Comparison of ENCODE assay signal across 26 cellular contexts in genomic region chr1:9793291-9793690, GRCh38. TPM values are rescaled to one million over a fixed set of nuclear protein-coding genes. Genes with fewer than 3 reads are reported as not detected.
A peak's percentile ranks its signal among the peaks of the same experiment; 100 is the strongest.
DNase-seq lines count a peak whose midpoint lies in the region; ATAC-seq and TF ChIP-seq lines count a peak whose summit lies in the region.
"Had no signal": no experiment of that assay in that cellular context is flagged by ENCODE, and none has a peak within 500 bp of the region (broad histone marks: within the 10 kb centered on the region; RNA-seq: fewer than 3 reads in every experiment).

No MANE protein-coding gene starts in this region.

- H3K36me3 Mint-ChIP-seq in activated CD8-positive, alpha-beta memory T cell treated with anti-CD3 and anti-CD28 coated beads, Interleukin-2, amount 10 ng/mL, durations not matched to agents 7 days and 5 days = peaks cover 19% of the 10 kb centered on the region
- H3K36me3 Mint-ChIP-seq: natural killer cell treated with Interleukin-12 subunit alpha and Interleukin-12 subunit beta and Interleukin-15 and Interleukin-18, amount 100 ng/mL, for 72 hours had no signal

- H3K4me2 ChIP-seq in OCI-LY7 (ENCODE audit: low read length) (peak overlapping the region; percentile 19; the same call in 1 of the 2 replicates), mesenchymal stem cell (ENCODE audit: low read length, poor library complexity, severe bottlenecking) (no peak overlapping the region)
- H3K4me2 ChIP-seq: hepatocyte had no signal

- H2BK5ac ChIP-seq in mesenchymal stem cell (ENCODE audit: low read depth, low read length, poor library complexity, severe bottlenecking) = no peak overlapping the region

- no peak for ATAC-seq in gastrocnemius medialis
- no peak for ATAC-seq in activated CD8-positive, alpha-beta memory T cell treated with anti-CD3 and anti-CD28 coated beads, Interleukin-2, amount 10 ng/mL, durations not matched to agents 7 days and 5 days
- ATAC-seq in GM18511 (IDR thresholded peaks at IDR 0.05; ENCODE audit: unreplicated experiment) = no peak
- ATAC-seq: activated CD8-positive, alpha-beta T cell treated with anti-CD3 and anti-CD28 coated beads for 36 hours; activated naive CD8-positive, alpha-beta T cell treated with anti-CD3 and anti-CD28 coated beads, Interleukin-2, amount 50 U/mL, for 24 hours; natural killer cell treated with Interleukin-12 subunit alpha and Interleukin-12 subunit beta and Interleukin-15 and Interleukin-18, amount 100 ng/mL, for 72 hours; sciatic nerve had no signal

- peaks cover 98% of the 10 kb centered on the region for H3K79me2 ChIP-seq in OCI-LY7 (ENCODE audit: insufficient read depth, low read depth, low read length)

- H3K27ac Mint-ChIP-seq in activated CD8-positive, alpha-beta memory T cell treated with anti-CD3 and anti-CD28 coated beads, Interleukin-2, amount 10 ng/mL, durations not matched to agents 7 days and 5 days = no peak overlapping the region
- H3K27ac Mint-ChIP-seq: activated CD8-positive, alpha-beta T cell treated with anti-CD3 and anti-CD28 coated beads for 36 hours; activated naive CD8-positive, alpha-beta T cell treated with anti-CD3 and anti-CD28 coated beads, Interleukin-2, amount 50 U/mL, for 24 hours; natural killer cell treated with Interleukin-12 subunit alpha and Interleukin-12 subunit beta and Interleukin-15 and Interleukin-18, amount 100 ng/mL, for 72 hours had no signal

- H3K27me3 Mint-ChIP-seq in activated CD8-positive, alpha-beta memory T cell treated with anti-CD3 and anti-CD28 coated beads, Interleukin-2, amount 10 ng/mL, durations not matched to agents 7 days and 5 days = no peaks in the 10 kb centered on the region
- H3K27me3 Mint-ChIP-seq: activated CD8-positive, alpha-beta T cell treated with anti-CD3 and anti-CD28 coated beads for 36 hours; activated naive CD8-positive, alpha-beta T cell treated with anti-CD3 and anti-CD28 coated beads, Interleukin-2, amount 50 U/mL, for 24 hours; CD8-positive, alpha-beta memory T cell; natural killer cell treated with Interleukin-12 subunit alpha and Interleukin-12 subunit beta and Interleukin-15 and Interleukin-18, amount 100 ng/mL, for 72 hours had no signal

- no peak overlapping the region for H3K14ac ChIP-seq in mesenchymal stem cell (ENCODE audit: low read length in 2 of 2)

- H2BK12ac ChIP-seq in mesenchymal stem cell (ENCODE audit: low read length in 2 of 2) = no peak overlapping the region

- no peak overlapping the region for H3K4ac ChIP-seq in mesenchymal stem cell (ENCODE audit: low read depth in 1 of 2, low read length in 2 of 2)

- peaks cover 12% of the 10 kb centered on the region for H3K79me1 ChIP-seq in mesenchymal stem cell (replicated peaks; ENCODE audit: low read length, poor library complexity, severe bottlenecking)

- H3K27me3 ChIP-seq in mesenchymal stem cell (ENCODE audit: control insufficient read depth in 1 of 2, insufficient read depth in 1 of 2, low read length in 2 of 2) (no peaks in the 10 kb centered on the region), gastrocnemius medialis (no peaks in the 10 kb centered on the region)
- H3K27me3 ChIP-seq: hepatocyte, Peyer's patch, stomach, tibial artery had no signal

- in situ Hi-C loops in gastrocnemius medialis (cut with MboI; ENCODE audit: low sequenced_read_pairs in 4 of 4) = no loop called here

- no peak overlapping the region for H3K18ac ChIP-seq in mesenchymal stem cell (ENCODE audit: low read depth in 1 of 2, low read length in 2 of 2)

- peak overlapping the region; percentile 15 for H2AK5ac ChIP-seq in mesenchymal stem cell (ENCODE audit: low read length, severe bottlenecking)

- 95% methylated on average over 15 of the region's 15 CpGs for WGBS in mesenchymal stem cell

- POLR2A ChIA-PET in OCI-LY7 (lab: Charles Lee) = interaction anchor here (1.8 kb wide), 1 partner anchor 12 kb away, joined by 6 read pairs; no protein-coding TSS in a partner anchor

- H3K4me3 ChIP-seq in OCI-LY7 (ENCODE audit: low read depth, low read length, poor library complexity, severe bottlenecking) = no peak overlapping the region
- H3K4me3 ChIP-seq in mesenchymal stem cell (ENCODE audit: insufficient read depth in 1 of 2, low read depth in 1 of 2, low read length in 2 of 2) = no peak overlapping the region
- no peak overlapping the region for H3K4me3 ChIP-seq in gastrocnemius medialis
- H3K4me3 ChIP-seq: GM23248, hepatocyte, Peyer's patch, stomach, tibial artery had no signal

- DNase-seq in NCI-H1417 (lab: John Stamatoyannopoulos, UW) = peak in 2 of 3 experiments; percentile 4 to 38
- DNase-seq in NCI-H1417 treated with DMSO at 0.1 percent for 48 hours (lab: John Stamatoyannopoulos, UW) = no peak
- DNase-seq in OCI-LY7 (ENCODE audit: low spot score) = no peak
- no peak for DNase-seq in mesenchymal stem cell
- no peak for DNase-seq in gastrocnemius medialis
- DNase-seq in activated CD8-positive, alpha-beta memory T cell treated with anti-CD3 and anti-CD28 coated beads, Interleukin-2, amount 10 ng/mL, durations not matched to agents 7 days and 5 days = no peak
- DNase-seq in KG1 (lab: John Stamatoyannopoulos, UW) = no peak
- DNase-seq: activated CD4-positive, alpha-beta T cell treated with anti-CD3 and anti-CD28 coated beads for 1 hour; activated CD8-positive, alpha-beta T cell treated with anti-CD3 and anti-CD28 coated beads for 36 hours; activated gamma-delta T cell treated with Interleukin-2 at 50 U/mL for 16 hours; activated naive CD8-positive, alpha-beta T cell treated with anti-CD3 and anti-CD28 coated beads, Interleukin-2, amount 50 U/mL, for 24 hours; CD8-positive, alpha-beta memory T cell; effector memory CD4-positive, alpha-beta T cell; foreskin fibroblast; GM23248; immature natural killer cell; mesendoderm; NCI-H1930; Peyer's patch; stomach; tibial artery had no signal

- intact Hi-C loops in OCI-LY7 (cut with micrococcal nuclease; ENCODE audit: unreplicated experiment) (no loop called here), gastrocnemius medialis (cut with DNase I; ENCODE audit: low total_unique reads) (loop anchor here (10.0 kb wide), 1 partner anchor 242 kb away; the partner anchor contains the start of gene UBE4B)

- no peak for TF ChIP-seq POLR2A in gastrocnemius medialis (IDR thresholded peaks at IDR 0.05)

- no peak overlapping the region for H4K8ac ChIP-seq in mesenchymal stem cell (ENCODE audit: low read length)

- no peak overlapping the region for H3K23ac ChIP-seq in mesenchymal stem cell (ENCODE audit: low read length in 2 of 2)

- H3K4me1 Mint-ChIP-seq in activated CD8-positive, alpha-beta memory T cell treated with anti-CD3 and anti-CD28 coated beads, Interleukin-2, amount 10 ng/mL, durations not matched to agents 7 days and 5 days = peaks cover 30% of the 10 kb centered on the region

- TF ChIP-seq CTCF in OCI-LY7 (conservative IDR thresholded peaks at IDR 0.05; ENCODE audit: low read length) (no peak), gastrocnemius medialis (IDR thresholded peaks at IDR 0.05 in 4 of 5, conservative IDR thresholded peaks at IDR 0.05 in 1 of 5) (no peak)

- H4K20me1 ChIP-seq in OCI-LY7 (ENCODE audit: insufficient read depth, low read length) = peaks cover 16% of the 10 kb centered on the region; the same call in 1 of the 2 replicates

- H2BK15ac ChIP-seq in mesenchymal stem cell (ENCODE audit: low read depth, poor library complexity, severe bottlenecking) = no peak overlapping the region

- H3K36me3 ChIP-seq in OCI-LY7 (ENCODE audit: insufficient read depth, low read length) (peaks cover 22% of the 10 kb centered on the region), mesenchymal stem cell (ENCODE audit: control insufficient read depth in 1 of 2, insufficient read depth in 2 of 2, low read depth in 1 of 2, low read length in 2 of 2) (no peaks in the 10 kb centered on the region), gastrocnemius medialis (no peaks in the 10 kb centered on the region)
- H3K36me3 ChIP-seq: Peyer's patch, stomach, tibial artery had no signal

- no peaks in the 10 kb centered on the region for H3K9me2 ChIP-seq in OCI-LY7 (ENCODE audit: insufficient read depth, low read length)

- H4K91ac ChIP-seq in mesenchymal stem cell (ENCODE audit: low read length) = no peak overlapping the region

- no peak overlapping the region for H3K4me3 Mint-ChIP-seq in activated CD8-positive, alpha-beta memory T cell treated with anti-CD3 and anti-CD28 coated beads, Interleukin-2, amount 10 ng/mL, durations not matched to agents 7 days and 5 days
- H3K4me3 Mint-ChIP-seq: activated CD8-positive, alpha-beta T cell treated with anti-CD3 and anti-CD28 coated beads for 36 hours; activated naive CD8-positive, alpha-beta T cell treated with anti-CD3 and anti-CD28 coated beads, Interleukin-2, amount 50 U/mL, for 24 hours; CD8-positive, alpha-beta memory T cell; immature natural killer cell; natural killer cell treated with Interleukin-12 subunit alpha and Interleukin-12 subunit beta and Interleukin-15 and Interleukin-18, amount 100 ng/mL, for 72 hours had no signal

- H3K9ac ChIP-seq in mesenchymal stem cell (ENCODE audit: low read length) = no peak overlapping the region
- H3K9ac ChIP-seq: GM23248 had no signal

- H2BK120ac ChIP-seq in mesenchymal stem cell (ENCODE audit: low read depth, low read length) = no peak overlapping the region

- peaks cover 3% of the 10 kb centered on the region for H3K9me3 Mint-ChIP-seq in activated CD8-positive, alpha-beta memory T cell treated with anti-CD3 and anti-CD28 coated beads, Interleukin-2, amount 10 ng/mL, durations not matched to agents 7 days and 5 days (ENCODE audit: low read depth)
- H3K9me3 Mint-ChIP-seq: activated naive CD8-positive, alpha-beta T cell treated with anti-CD3 and anti-CD28 coated beads, Interleukin-2, amount 50 U/mL, for 24 hours; CD8-positive, alpha-beta memory T cell; immature natural killer cell; natural killer cell treated with Interleukin-12 subunit alpha and Interleukin-12 subunit beta and Interleukin-15 and Interleukin-18, amount 100 ng/mL, for 72 hours had no signal

- no peak overlapping the region for H2AFZ ChIP-seq in OCI-LY7 (ENCODE audit: low read length)
- H2AFZ ChIP-seq in mesenchymal stem cell (ENCODE audit: low read depth, low read length) = no peak overlapping the region
- H2AFZ ChIP-seq: GM23248, hepatocyte had no signal

- H3K27ac ChIP-seq in OCI-LY7 (ENCODE audit: low read depth, low read length, poor library complexity, severe bottlenecking) = no peak overlapping the region
- no peak overlapping the region for H3K27ac ChIP-seq in mesenchymal stem cell (ENCODE audit: low read length, poor library complexity, severe bottlenecking)
- peak overlapping the region; percentile 61 to 79 (median 72) for H3K27ac ChIP-seq in gastrocnemius medialis
- H3K27ac ChIP-seq: 22Rv1, GM23248, hepatocyte, Peyer's patch, stomach, tibial artery had no signal

- H3K9me3 ChIP-seq in OCI-LY7 (ENCODE audit: low read length) (no peaks in the 10 kb centered on the region), mesenchymal stem cell (ENCODE audit: control insufficient read depth, low read length) (no peaks in the 10 kb centered on the region), gastrocnemius medialis (no peaks in the 10 kb centered on the region)
- H3K9me3 ChIP-seq: Peyer's patch, stomach, tibial artery had no signal

- H3K4me1 ChIP-seq in OCI-LY7 (ENCODE audit: insufficient read depth, low read length, poor library complexity, severe bottlenecking) (peaks cover 44% of the 10 kb centered on the region), mesenchymal stem cell (ENCODE audit: control insufficient read depth, insufficient read depth, low read depth, low read length) (peaks cover 28% of the 10 kb centered on the region), gastrocnemius medialis (peaks cover 39 to 47% of the 10 kb centered on the region in 2 donors)

- no TSS peak for BruUV-seq in OCI-LY7 (replicated peaks; lab: Mats Ljungman, UMichigan)

- CTCF ChIA-PET in OCI-LY7 (lab: Charles Lee; ENCODE audit: unreplicated experiment) = no interaction called here
- CTCF ChIA-PET in activated CD8-positive, alpha-beta memory T cell treated with anti-CD3 and anti-CD28 coated beads, Interleukin-2, amount 10 ng/mL, durations not matched to agents 7 days and 5 days (lab: Charles Lee) = interaction anchor here (1.6 kb wide), 1 partner anchor 9 kb away, joined by 8 read pairs; no protein-coding TSS in a partner anchor

RNA-seq across cellular contexts. Expression of gene CLSTN1, which starts 30.5 kb away (rescaled TPM):
- total RNA-seq in OCI-LY7 (2014; rRNA removed; shearing (Covaris generic)) = 49.4 and 58.6 TPM in 2 replicates
- total RNA-seq in OCI-LY7 (2022) (124 and 141 TPM in 2 replicates), gastrocnemius medialis (10 to 100 TPM in 3 of 4 donors, 1 to 10 TPM in 1; 8.5 to 25.7 (median 22.0) TPM)
- polyA plus RNA-seq in mesenchymal stem cell (2013, experiment 1 of 2) = 81.8 TPM
- 79.6 TPM for polyA plus RNA-seq in mesenchymal stem cell (2013, experiment 2 of 2)
- 10 to 100 TPM; 81.5 to 99.3 TPM for total RNA-seq in activated CD8-positive, alpha-beta memory T cell treated with anti-CD3 and anti-CD28 coated beads, Interleukin-2, amount 10 ng/mL, durations not matched to agents 7 days and 5 days

Comparison
In these comparisons a context has a peak if more than half of its experiments do, and no peak if none do; other contexts are left out.
1. DNase-seq: peak in NCI-H1417 (2 of 3); none in NCI-H1417 treated with DMSO at 0.1 percent for 48 hours (single experiment), OCI-LY7 (single experiment), mesenchymal stem cell (single experiment), gastrocnemius medialis (0 of 2), activated CD8-positive, alpha-beta memory T cell treated with anti-CD3 and anti-CD28 coated beads, Interleukin-2, amount 10 ng/mL, durations not matched to agents 7 days and 5 days (single experiment) and KG1 (single experiment).
2. H3K27ac ChIP-seq: peak in gastrocnemius medialis (4 of 4); none in OCI-LY7 (single experiment) and mesenchymal stem cell (single experiment).